In the genomic region with DNA sequence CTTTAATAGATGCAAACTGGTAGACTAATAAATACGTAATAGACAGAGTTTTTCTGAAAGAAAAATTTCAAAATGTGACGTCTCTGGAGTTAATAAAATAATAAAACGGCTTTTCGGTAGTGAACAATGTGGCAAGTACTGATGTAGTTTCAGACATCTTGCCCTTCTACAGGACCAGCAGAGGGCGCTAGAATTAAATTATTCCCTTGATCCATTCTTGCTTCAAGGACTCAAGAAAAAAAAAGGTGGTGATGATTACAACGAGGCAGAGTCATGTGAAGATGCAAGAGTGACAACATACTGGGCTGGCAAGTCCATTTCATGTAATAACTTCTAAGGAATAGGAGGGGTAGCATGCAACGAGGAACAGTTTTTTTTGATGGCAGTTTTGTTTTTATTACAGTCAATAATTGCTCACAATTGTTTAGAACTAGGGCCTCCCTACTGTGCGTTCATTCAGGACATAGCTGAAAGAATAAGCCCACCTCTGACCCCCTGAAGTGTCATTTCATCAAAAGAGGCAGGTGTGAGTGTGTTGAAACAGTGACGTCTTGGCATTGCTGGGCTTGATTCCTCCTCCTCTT, we compare ENCODE assay signal across 8 cellular contexts.
DNase-seq lines count a peak whose midpoint lies in the region; ATAC-seq, FAIRE-seq and TF ChIP-seq lines count a peak whose summit lies in the region.

No MANE protein-coding gene starts in this region.

- SMC1A ChIA-PET in GM12878 (lab: Charles Lee; ENCODE audit: uncharacterized antibody, unreplicated experiment) = interaction anchor here (0.7 to 6.0 kb wide), 13 partner anchors 9 to 502 kb away, joined by 3 to 82 read pairs (median 3); no protein-coding TSS in a partner anchor

- no peak overlapping the region for H3K9ac ChIP-seq in GM12878 (ENCODE audit: control insufficient read depth, insufficient read depth, low read length)

- TF ChIP-seq EP300 in GM12878 (IDR thresholded peaks at IDR 0.05; ENCODE audit: borderline replicate concordance in 1 of 2, control insufficient read depth in 1 of 2, low read depth in 2 of 2, low read length in 2 of 2) = no peak

- RAD21 ChIA-PET in GM12878 (lab: Charles Lee; ENCODE audit: unreplicated experiment) = interaction anchor here (0.5 to 4.4 kb wide), 11 partner anchors 10 to 416 kb away, joined by 3 to 58 read pairs (median 5); no protein-coding TSS in a partner anchor

- no peak overlapping the region for H3K4me2 ChIP-seq in GM12878 (ENCODE audit: control insufficient read depth, insufficient read depth)

- no peaks in the 10 kb centered on the region for H3K27me3 ChIP-seq in HL-60 (ENCODE audit: insufficient read depth, poor library complexity, severe bottlenecking)
- H3K27me3 ChIP-seq in GM12878 (replicated peaks in 1 of 2; ENCODE audit: control insufficient read depth in 2 of 2, insufficient read depth in 2 of 2, low read length in 1 of 2) = no peaks in the 10 kb centered on the region

- intact Hi-C loops in GM12878 (cut with micrococcal nuclease; ENCODE audit: unreplicated experiment) = loop anchor here (1.0 to 10.0 kb wide), 7 partner anchors 24 to 510 kb away; no protein-coding TSS in a partner anchor

- no peak overlapping the region for H2AFZ ChIP-seq in GM12878 (ENCODE audit: control insufficient read depth, low read depth, low read length)

- H3K27ac ChIP-seq in HL-60 (replicated peaks) (no peak overlapping the region), GM12878 (ENCODE audit: control insufficient read depth, insufficient read depth) (no peak overlapping the region)

- H3K9me3 ChIP-seq in GM12878 (replicated peaks; ENCODE audit: control insufficient read depth, insufficient read depth, low read length) = no peaks in the 10 kb centered on the region

- H3K36me3 ChIP-seq in GM12878 (ENCODE audit: control insufficient read depth in 2 of 2, insufficient read depth in 2 of 2, low read length in 1 of 2) = no peaks in the 10 kb centered on the region

- H4K20me1 ChIP-seq in GM12878 (ENCODE audit: control insufficient read depth, insufficient read depth) = no peaks in the 10 kb centered on the region

- TF ChIP-seq POLR2A in GM12878 (IDR thresholded peaks at IDR 0.05; ENCODE audit: low read depth, low read length) (no peak), GM12892 (IDR thresholded peaks at IDR 0.05; ENCODE audit: low read depth, low read length) (no peak)

- H3K79me2 ChIP-seq in GM12878 (ENCODE audit: control insufficient read depth, insufficient read depth, low read length) = no peaks in the 10 kb centered on the region

- H3K4me1 ChIP-seq in GM12878 (ENCODE audit: control insufficient read depth, insufficient read depth, low read length) = no peaks in the 10 kb centered on the region

- DNase-seq in DMS153 treated with DMSO at 0.1 percent for 48 hours (lab: John Stamatoyannopoulos, UW; ENCODE audit: unreplicated experiment) (peak; percentile 58), HL-60 (ENCODE audit: low read depth in 1 of 2, low spot score in 1 of 2) (peak; percentile 37), NCI-H526 (lab: John Stamatoyannopoulos, UW) (peak; percentile 16 to 67), GM12878 (ENCODE audit: low read depth, low spot score) (no peak), iPS-NIHi7 (ENCODE audit: extremely low spot score) (peak; percentile 62), GM12892 (ENCODE audit: insufficient read length) (no peak)
- peak; percentile 27 to 34 for DNase-seq in stimulated activated CD4-positive, alpha-beta T cell treated with anti-CD3 and anti-CD28 coated beads, Interleukin-2, amount 100 ng/mL, for 48 hours

- ATAC-seq in GM12878 (peak; percentile 93), HG02678 (IDR thresholded peaks at IDR 0.05; ENCODE audit: unreplicated experiment) (no peak)

- TF ChIP-seq RAD21 in GM12878 (IDR thresholded peaks at IDR 0.05; ENCODE audit: insufficient read depth, low read depth, low read length) = peak; percentile 53

- TF ChIP-seq CTCF in HL-60 (IDR thresholded peaks at IDR 0.05; ENCODE audit: insufficient read depth, low read length) (peak; percentile 45), GM12878 (IDR thresholded peaks at IDR 0.05 in 2 of 3, conservative IDR thresholded peaks at IDR 0.05 in 1 of 3; ENCODE audit: control insufficient read depth in 2 of 3, extremely low read depth in 1 of 3, insufficient read depth in 1 of 3, low read depth in 3 of 3, low read length in 3 of 3) (peak; percentile 58 to 68 (median 67))

- POLR2A ChIA-PET in GM12878 (lab: Charles Lee) = no interaction called here

- WGBS in GM12878 (ENCODE audit: insufficient coverage, insufficient replicate concordance, low lambda C conversion rate, missing lambda C conversion rate) = 13% methylated on average over 9 of the region's 9 CpGs

- in situ Hi-C loops in GM12878 (cut with MboI) = loop anchor here (10.0 to 25.0 kb wide), 2 partner anchors 400 to 677 kb away; no protein-coding TSS in a partner anchor

- no peak overlapping the region for H3K4me3 ChIP-seq in HL-60 (replicated peaks; ENCODE audit: insufficient read depth, low read length)
- H3K4me3 ChIP-seq in GM12878 = no peak overlapping the region

- no TSS peak for BruUV-seq in GM12878 (replicated peaks; lab: Mats Ljungman, UMichigan)

- CTCF ChIA-PET in GM12878 (lab: Yijun Ruan, JAX) = interaction anchor here (0.6 to 11.2 kb wide), 20 partner anchors 22 to 549 kb away, joined by 3 to 140 read pairs (median 4); no protein-coding TSS in a partner anchor

- FAIRE-seq in GM12878 (lab: Jason Lieb, UNC) (no peak), GM12892 (lab: Jason Lieb, UNC) (no peak)

TF ChIP-seq in GM12878, 131 proteins besides CTCF, POLR2A, EP300 and RAD21:
- TF ChIP-seq YY1 (IDR thresholded peaks at IDR 0.05; ENCODE audit: low read depth, low read length) = peak; percentile 53; the same call in 1 of the 2 replicates
- TF ChIP-seq ZNF384 (IDR thresholded peaks at IDR 0.05; ENCODE audit: borderline replicate concordance, low read depth, low read length) = peak; percentile 62; the same call in 1 of the 2 replicates
- 0 out of 2 replicates have a peak, but pooled peaks have one; percentile 27 for TF ChIP-seq ATF7 (IDR thresholded peaks at IDR 0.05; ENCODE audit: low read depth)
- no peak for TF ChIP-seq SP1 (IDR thresholded peaks at IDR 0.05; ENCODE audit: low read depth, low read length)
- peak; percentile 74; the same call in 1 of the 2 replicates for TF ChIP-seq SMC3 (IDR thresholded peaks at IDR 0.05; ENCODE audit: borderline replicate concordance, low read length)

Comparison
In these comparisons a context has a peak if more than half of its experiments do, and no peak if none do; other contexts are left out.
1. DNase-seq: peak in DMS153 treated with DMSO at 0.1 percent for 48 hours (single experiment), HL-60 (2 of 2), NCI-H526 (2 of 2), iPS-NIHi7 (single experiment) and stimulated activated CD4-positive, alpha-beta T cell treated with anti-CD3 and anti-CD28 coated beads, Interleukin-2, amount 100 ng/mL, for 48 hours (2 of 2); none in GM12878 (single experiment) and GM12892 (single experiment).